ENCODE assay signal across 7 cellular contexts in genomic region chr7:17779381-17779780, GRCh38.
"Had no signal": no experiment of that assay in that cellular context is flagged by ENCODE, and none has a peak within 500 bp of the region (broad histone marks: within the 10 kb centered on the region; RNA-seq: fewer than 3 reads in every experiment).

No MANE protein-coding gene starts in this region.

- FAIRE-seq: HepG2, HTR-8/SVneo had no signal

- H3K4me3 Mint-ChIP-seq: IgD-negative memory B cell had no signal

- H3K4me1 Mint-ChIP-seq: IgD-negative memory B cell had no signal

- ATAC-seq: HepG2, K562 had no signal

- H3K4me3 ChIP-seq: K562 had no signal

- DNase-seq: IMR-90, KBM-7, KG1 had no signal

- H3K9me3 Mint-ChIP-seq: IgD-negative memory B cell had no signal

- H3K36me3 Mint-ChIP-seq: IgD-negative memory B cell had no signal

- H3K27ac Mint-ChIP-seq: IgD-negative memory B cell had no signal

- H3K27me3 Mint-ChIP-seq: IgD-negative memory B cell had no signal
